In genomic region chr17:47738178-47738577, GRCh38 we compare ENCODE assay signal across 19 cellular contexts. TPM values are rescaled to one million over a fixed set of nuclear protein-coding genes. Genes with fewer than 3 reads are reported as not detected.
"Had no signal": no experiment of that assay in that cellular context is flagged by ENCODE, and none has a peak within 500 bp of the region (broad histone marks: within the 10 kb centered on the region; RNA-seq: fewer than 3 reads in every experiment).

No MANE protein-coding gene starts in this region.

- H3K9me3 Mint-ChIP-seq: activated naive CD4-positive, alpha-beta T cell treated with anti-CD3 and anti-CD28 coated beads, Interleukin-2, amount 50 U/mL, for 72 hours; endodermal cell had no signal

- H3K36me3 ChIP-seq: lower lobe of right lung, right lobe of liver, stomach, thyroid gland, uterus had no signal

- H3K9me3 ChIP-seq: lower lobe of right lung, right lobe of liver, stomach, thyroid gland, uterus had no signal

- H3K27ac ChIP-seq: hepatocyte, lower lobe of right lung, right lobe of liver, stomach, thyroid gland, uterus had no signal

- H3K4me3 Mint-ChIP-seq: endodermal cell, naive B cell, T-helper 17 cell had no signal

- H3K36me3 Mint-ChIP-seq: naive B cell had no signal

- ATAC-seq: activated naive CD4-positive, alpha-beta T cell treated with anti-CD3 and anti-CD28 coated beads, Interleukin-2, amount 50 U/mL, for 72 hours; lower lobe of right lung; right lobe of liver; SK-N-SH treated with all-trans-retinoic acid at 6 μM for 48 hours; T-helper 17 cell had no signal

- DNase-seq: activated CD4-positive, CD25-positive, alpha-beta regulatory T cell; anterior cingulate cortex; dermis blood vessel endothelial cell; endodermal cell; erythroblast; lower lobe of right lung; midbrain; naive B cell; stimulated activated CD4-positive, alpha-beta T cell treated with anti-CD3 and anti-CD28 coated beads, Interleukin-2, amount 100 ng/mL, for 48 hours; stimulated activated CD8-positive, alpha-beta memory T cell treated with anti-CD3 and anti-CD28 coated beads, Interleukin-4, amount 100 ng/mL, for 48 hours; T-helper 17 cell; thyroid gland; uterus had no signal

- H3K27me3 ChIP-seq: uterus had no signal

- H3K27ac Mint-ChIP-seq: endodermal cell, progenitor cell of endocrine pancreas, T-helper 17 cell had no signal

- H3K4me3 ChIP-seq: hepatocyte, lower lobe of right lung, right lobe of liver, stomach, thyroid gland, uterus had no signal

- H3K27me3 Mint-ChIP-seq: naive B cell had no signal

RNA-seq across cellular contexts. Expression of gene TBX21, which starts 5.1 kb away (rescaled TPM):
- total RNA-seq: dermis blood vessel endothelial cell, endodermal cell, hepatocyte, progenitor cell of endocrine pancreas had no signal
